8 cellular contexts compared by ENCODE assay signal in the genomic region with DNA sequence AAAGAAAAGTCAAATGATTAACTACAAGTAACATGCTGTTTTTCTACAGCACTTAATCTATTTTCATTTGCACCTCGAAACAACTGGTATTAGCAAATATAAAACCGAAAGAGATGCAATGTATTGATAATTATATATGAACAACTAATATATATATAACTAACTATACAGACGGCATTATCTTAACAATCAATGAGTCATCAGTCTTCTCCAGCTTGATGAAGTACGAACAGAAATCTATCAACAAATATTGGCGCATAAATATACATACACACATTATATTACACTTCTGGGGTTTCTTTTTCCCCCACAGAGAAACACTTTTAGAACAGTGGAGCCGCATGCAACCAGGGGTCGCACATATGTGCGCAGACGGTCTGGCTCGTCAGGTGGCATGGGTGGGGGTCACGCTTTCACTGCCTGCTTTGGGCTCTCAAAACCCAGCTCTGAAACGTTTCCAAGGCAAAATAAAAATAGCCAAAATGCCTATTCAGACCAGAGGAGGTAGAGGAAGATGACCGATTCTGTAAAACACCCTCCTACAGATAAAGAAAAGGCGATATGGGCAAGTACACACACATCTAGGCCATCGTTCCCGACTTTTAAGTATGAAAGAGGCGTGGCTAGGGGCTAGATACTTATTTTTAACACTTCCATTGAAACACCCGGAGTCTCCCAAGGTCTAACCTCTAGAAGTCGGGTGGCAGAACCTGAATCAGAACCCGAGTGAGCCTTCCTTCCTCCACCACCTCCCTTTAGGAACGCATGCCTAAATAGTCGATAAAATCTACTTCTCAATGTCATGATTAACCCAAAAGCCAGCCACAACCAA. TPM values are rescaled to one million over a fixed set of nuclear protein-coding genes. Genes with fewer than 3 reads are reported as not detected.
DNase-seq lines count a peak whose midpoint lies in the region; ATAC-seq and TF ChIP-seq lines count a peak whose summit lies in the region.

No MANE protein-coding gene starts in this region.

- peak overlapping the region; percentile 75 to 91 for H3K27ac Mint-ChIP-seq in effector memory CD8-positive, alpha-beta T cell

- no peaks in the 10 kb centered on the region for H3K27me3 Mint-ChIP-seq in effector memory CD8-positive, alpha-beta T cell

- H3K18ac ChIP-seq in neuronal stem cell (ENCODE audit: low read length): no peak overlapping the region

- H3K36me3 ChIP-seq in ES-I3 (ENCODE audit: insufficient read depth, low read length) (no peaks in the 10 kb centered on the region), OCI-LY3 (replicated peaks; ENCODE audit: low read depth, low read length) (peaks cover 6% of the 10 kb centered on the region), neuronal stem cell (replicated peaks in 1 of 2; ENCODE audit: control insufficient read depth in 2 of 2, insufficient read depth in 2 of 2, low read length in 2 of 2) (no peaks in the 10 kb centered on the region)

- no peak overlapping the region for H3K14ac ChIP-seq in neuronal stem cell (ENCODE audit: low read length)

- no peak overlapping the region for H3K27ac ChIP-seq in OCI-LY3 (ENCODE audit: low read length)
- H3K27ac ChIP-seq in neuronal stem cell (replicated peaks; ENCODE audit: low read length): no peak overlapping the region

- no peaks in the 10 kb centered on the region for H3K9me3 Mint-ChIP-seq in effector memory CD8-positive, alpha-beta T cell

- H3K4ac ChIP-seq in neuronal stem cell (ENCODE audit: low read length): no peak overlapping the region

- H3K23ac ChIP-seq in neuronal stem cell (ENCODE audit: low read depth, low read length, poor library complexity): no peak overlapping the region

- H3K27me3 ChIP-seq in OCI-LY3 (ENCODE audit: low read depth, low read length) (no peaks in the 10 kb centered on the region), neuronal stem cell (ENCODE audit: control insufficient read depth in 3 of 3, insufficient read depth in 3 of 3, low read depth in 1 of 3, low read length in 3 of 3) (no peaks in the 10 kb centered on the region)

- H3K4me3 Mint-ChIP-seq in effector memory CD8-positive, alpha-beta T cell: peak overlapping the region; percentile 80 to 88

- H3K4me3 ChIP-seq in OCI-LY3 (ENCODE audit: low read length) (peak overlapping the region; percentile 84), neuronal stem cell (ENCODE audit: low read length in 2 of 2) (peak overlapping the region; percentile 88 to 100)

- ATAC-seq in effector memory CD8-positive, alpha-beta T cell (replicated peaks): no peak
- no peak for ATAC-seq in HG02798 (IDR thresholded peaks at IDR 0.05; ENCODE audit: poor library complexity, unreplicated experiment)
- ATAC-seq in HG03025 (IDR thresholded peaks at IDR 0.05; ENCODE audit: low FRiP score, unreplicated experiment): no peak
- ATAC-seq in HG02763 (IDR thresholded peaks at IDR 0.05; ENCODE audit: unreplicated experiment): no peak
- no peak for ATAC-seq in GM21528 (IDR thresholded peaks at IDR 0.05; ENCODE audit: low FRiP score, unreplicated experiment)

- H3K9ac ChIP-seq in ES-I3 (ENCODE audit: low read depth, low read length) (peak overlapping the region; percentile 94), OCI-LY3 (ENCODE audit: low read length) (peak overlapping the region; percentile 39), neuronal stem cell (ENCODE audit: low read depth, low read length, poor library complexity) (no peak overlapping the region)

- no peak overlapping the region for H2BK5ac ChIP-seq in neuronal stem cell (ENCODE audit: low read length)

- H2AK5ac ChIP-seq in neuronal stem cell (ENCODE audit: low read depth, low read length): no peak overlapping the region

- TF ChIP-seq CTCF in OCI-LY3 (IDR thresholded peaks at IDR 0.05; ENCODE audit: low read depth, low read length): no peak

- peaks cover 40 to 48% of the 10 kb centered on the region in 2 donors for H3K4me1 Mint-ChIP-seq in effector memory CD8-positive, alpha-beta T cell (ENCODE audit: low read depth in 2 of 2)

- H3K9me3 ChIP-seq in ES-I3 (ENCODE audit: control insufficient read depth, insufficient read depth, low read length) (no peaks in the 10 kb centered on the region), OCI-LY3 (ENCODE audit: insufficient read depth, low read length) (no peaks in the 10 kb centered on the region), neuronal stem cell (replicated peaks in 1 of 2; ENCODE audit: control insufficient read depth in 2 of 2, insufficient read depth in 1 of 2, low read depth in 1 of 2, low read length in 2 of 2) (peaks cover 0 to 11% of the 10 kb centered on the region in 2 donors)

- no peak overlapping the region for H2BK15ac ChIP-seq in neuronal stem cell (ENCODE audit: low read length)

- no peak overlapping the region for H2BK12ac ChIP-seq in neuronal stem cell (ENCODE audit: low read length)

- no peak overlapping the region for H4K91ac ChIP-seq in neuronal stem cell (ENCODE audit: low read depth, low read length, poor library complexity)

- peak in 1 of 3 experiments; percentile 1 for DNase-seq in effector memory CD8-positive, alpha-beta T cell
- no peak for DNase-seq in neuronal stem cell (ENCODE audit: low spot score)

- H3K79me1 ChIP-seq in neuronal stem cell (ENCODE audit: low read depth, low read length): peaks cover 4% of the 10 kb centered on the region

- peaks cover 17% of the 10 kb centered on the region for H3K4me1 ChIP-seq in ES-I3 (ENCODE audit: insufficient read depth, low read length)
- peaks cover 17% of the 10 kb centered on the region for H3K4me1 ChIP-seq in OCI-LY3 (ENCODE audit: low read length)
- peaks cover 4 to 14% of the 10 kb centered on the region in 2 donors for H3K4me1 ChIP-seq in neuronal stem cell (ENCODE audit: control insufficient read depth in 2 of 2, insufficient read depth in 1 of 2, low read depth in 1 of 2, low read length in 2 of 2)

- WGBS in neuronal stem cell (ENCODE audit: extremely low coverage in 2 of 2, insufficient read length in 2 of 2, insufficient replicate concordance in 1 of 2), 2 donors: no CpG with 5 or more reads among the region's 22 CpGs

- H3K4me2 ChIP-seq in OCI-LY3 (ENCODE audit: low read length) (peak overlapping the region; percentile 99), neuronal stem cell (ENCODE audit: insufficient read depth, low read length, poor library complexity, severe bottlenecking) (peak overlapping the region; percentile 100)

- peaks cover 23% of the 10 kb centered on the region; the same call in 1 of the 2 replicates for H4K20me1 ChIP-seq in OCI-LY3 (ENCODE audit: insufficient read depth, low read length)

- H2BK120ac ChIP-seq in neuronal stem cell (ENCODE audit: low read depth, low read length): no peak overlapping the region

- peaks cover 20% of the 10 kb centered on the region for H3K36me3 Mint-ChIP-seq in effector memory CD8-positive, alpha-beta T cell (ENCODE audit: insufficient read depth)

- H2AFZ ChIP-seq in OCI-LY3 (ENCODE audit: low read depth, low read length): no peak overlapping the region
- H2AFZ ChIP-seq in neuronal stem cell (ENCODE audit: low read length): peak overlapping the region; percentile 99

- peaks cover 14% of the 10 kb centered on the region for H3K79me2 ChIP-seq in OCI-LY3 (ENCODE audit: low read length)

- no peak overlapping the region for H4K8ac ChIP-seq in neuronal stem cell (ENCODE audit: low read depth, low read length)

RNA-seq across cellular contexts. Expression of gene ARHGAP12, which starts 1.6 kb away (rescaled TPM):
- 19.5 TPM for polyA plus RNA-seq in neuronal stem cell (2013, experiment 1 of 2)
- 20.1 TPM for polyA plus RNA-seq in neuronal stem cell (2013, experiment 2 of 2)
